In genomic region chr22:42462016-42462415, GRCh38 we compare ENCODE assay signal across 18 cellular contexts. TPM values are rescaled to one million over a fixed set of nuclear protein-coding genes. Genes with fewer than 3 reads are reported as not detected.
DNase-seq lines count a peak whose midpoint lies in the region; FAIRE-seq and TF ChIP-seq lines count a peak whose summit lies in the region.
"Had no signal": no experiment of that assay in that cellular context is flagged by ENCODE, and none has a peak within 500 bp of the region (broad histone marks: within the 10 kb centered on the region; RNA-seq: fewer than 3 reads in every experiment).

No MANE protein-coding gene starts in this region.

- H3K27ac ChIP-seq in kidney (ENCODE audit: low read depth in 2 of 2, low read length in 2 of 2) (no peak overlapping the region), uterus (no peak overlapping the region), tibial artery (no peak overlapping the region)

- TF ChIP-seq CTCF in LNCaP clone FGC (IDR thresholded peaks at IDR 0.05; ENCODE audit: control insufficient read depth, extremely low read depth, insufficient read depth) (peak; percentile 23; the same call in 1 of the 2 replicates), kidney (IDR thresholded peaks at IDR 0.05; ENCODE audit: borderline replicate concordance, extremely low read depth, insufficient read depth) (no peak), uterus (IDR thresholded peaks at IDR 0.05) (no peak), tibial artery (IDR thresholded peaks at IDR 0.05) (no peak)

- H3K27me3 ChIP-seq in uterus (peaks cover 0 to 9% of the 10 kb centered on the region in 2 donors), tibial artery (peaks cover 0 to 52% of the 10 kb centered on the region in 2 donors)

- DNase-seq in DMS79 (lab: John Stamatoyannopoulos, UW), result peak; percentile 20
- peak; percentile 67 for DNase-seq in LNCaP clone FGC (ENCODE audit: low read depth)
- peak; percentile 58 for DNase-seq in NCI-H748 treated with DMSO at 0.1 percent for 48 hours (lab: John Stamatoyannopoulos, UW)
- peak; percentile 3 for DNase-seq in kidney
- no peak for DNase-seq in uterus
- no peak for DNase-seq in tibial artery
- no peak for DNase-seq in LoVo (ENCODE audit: low spot score)
- DNase-seq: activated CD4-positive, alpha-beta memory T cell treated with anti-CD3 and anti-CD28 coated beads, Interleukin-2, amount 10 ng/mL, durations not matched to agents 7 days and 5 days; activated T-cell treated with anti-CD3 and anti-CD28 coated beads, Interleukin-2, amount 50 U/mL, for 48 hours; effector CD4-positive, alpha-beta T cell; hypothalamus; left colon; MV-4-11; SHP77 treated with DMSO at 0.1 percent for 48 hours; stimulated activated CD4-positive, alpha-beta T cell treated with anti-CD3 and anti-CD28 coated beads, Interleukin-4, amount 100 ng/mL, for 1 hour; stimulated activated CD8-positive, alpha-beta memory T cell treated with anti-CD3 and anti-CD28 coated beads, Interleukin-4, amount 100 ng/mL, for 48 hours had no signal

- no peaks in the 10 kb centered on the region for H3K4me1 ChIP-seq in kidney (ENCODE audit: control insufficient read depth in 1 of 2, insufficient read depth in 1 of 2, low read depth in 1 of 2, low read length in 2 of 2)
- no peaks in the 10 kb centered on the region for H3K4me1 ChIP-seq in uterus
- no peaks in the 10 kb centered on the region for H3K4me1 ChIP-seq in tibial artery

- H3K9ac ChIP-seq in kidney (ENCODE audit: low read length in 2 of 2), result no peak overlapping the region

- TF ChIP-seq POLR2A in uterus (IDR thresholded peaks at IDR 0.05), result no peak

- no peak for FAIRE-seq in kidney (lab: Jason Lieb, UNC)
- FAIRE-seq: GM12878, H54 had no signal

- intact Hi-C loops in kidney (cut with DNase I) (no loop called here), uterus (cut with DNase I; ENCODE audit: low total_unique reads) (no loop called here), tibial artery (cut with DNase I; ENCODE audit: low total_unique reads) (no loop called here)

- H3K9me3 ChIP-seq in kidney (ENCODE audit: control insufficient read depth in 1 of 2, low read length in 2 of 2), result no peaks in the 10 kb centered on the region
- H3K9me3 ChIP-seq in uterus, result no peaks in the 10 kb centered on the region
- H3K9me3 ChIP-seq in tibial artery, result no peaks in the 10 kb centered on the region

- H3K4me3 ChIP-seq in LNCaP clone FGC (ENCODE audit: low read depth, low read length), result no peak overlapping the region
- H3K4me3 ChIP-seq in kidney (ENCODE audit: low read length in 2 of 2), result no peak overlapping the region
- H3K4me3 ChIP-seq in uterus, result no peak overlapping the region
- H3K4me3 ChIP-seq in tibial artery, result no peak overlapping the region
- H3K4me3 ChIP-seq: GM12878 had no signal

- no peaks in the 10 kb centered on the region for H3K36me3 ChIP-seq in kidney (ENCODE audit: control insufficient read depth in 1 of 2, insufficient read depth in 2 of 2, low read length in 2 of 2)
- no peaks in the 10 kb centered on the region for H3K36me3 ChIP-seq in uterus
- H3K36me3 ChIP-seq in tibial artery, result no peaks in the 10 kb centered on the region

RNA-seq across cellular contexts. Expression of gene NFAM1, which starts 29.8 kb away (rescaled TPM):
- total RNA-seq in kidney, result 7.9 TPM
- 0.60 TPM for polyA plus RNA-seq in kidney (ENCODE audit: insufficient read depth, low read depth, low replicate concordance)
- 1 to 10 TPM in 1 of 4 donors, under 1 TPM in 2, not detected in 1; 0.26 to 1.1 (median 0.64) TPM for total RNA-seq in uterus

RNA-seq across cellular contexts. Expression of gene RRP7A, which starts 57.6 kb away (rescaled TPM):
- 35.2 TPM for total RNA-seq in kidney
- polyA plus RNA-seq in kidney (ENCODE audit: insufficient read depth, low read depth, low replicate concordance), result 26.3 TPM
- total RNA-seq in uterus, result 10 to 100 TPM in 3 of 4 donors, 1 to 10 TPM in 1; 9.7 to 38.6 (median 28.6) TPM

Comparison
In these comparisons a context has a peak if more than half of its experiments do, and no peak if none do; other contexts are left out.
1. DNase-seq: peak in DMS79 (single experiment), LNCaP clone FGC (single experiment), NCI-H748 treated with DMSO at 0.1 percent for 48 hours (single experiment) and kidney (single experiment); none in uterus (0 of 2), tibial artery (0 of 2) and LoVo (single experiment).